ENCODE assay signal across 8 cellular contexts in genomic region chr1:1324524-1325287, GRCh38. TPM values are rescaled to one million over a fixed set of nuclear protein-coding genes. Genes with fewer than 3 reads are reported as not detected.
A peak's percentile ranks its signal among the peaks of the same experiment; 100 is the strongest.
DNase-seq lines count a peak whose midpoint lies in the region; ATAC-seq and TF ChIP-seq lines count a peak whose summit lies in the region.

TSS of gene CPTP (plus strand) at chr1:1324802. CDS start at chr1:1326911, 2,109 bp downstream.
TSS of gene INTS11 (minus strand) at chr1:1324660. CDS start at chr1:1324608, 52 bp downstream.

- peaks cover 4% of the 10 kb centered on the region for H4K20me1 ChIP-seq in mammary epithelial cell (ENCODE audit: insufficient read depth, low read length)

- in situ Hi-C loops in mammary epithelial cell (cut with MboI; ENCODE audit: low sequenced_read_pairs in 2 of 2) = no loop called here

- ATAC-seq in GM18519 (IDR thresholded peaks at IDR 0.05; ENCODE audit: low FRiP score, unreplicated experiment) (peak; percentile 62), HG03045 (IDR thresholded peaks at IDR 0.05; ENCODE audit: unreplicated experiment) (peak; percentile 64)

- no peaks in the 10 kb centered on the region for H3K36me3 Mint-ChIP-seq in immature natural killer cell

- peak within 1 kb of the TSS; percentile 78 for H2AFZ ChIP-seq in mammary epithelial cell (ENCODE audit: low read depth, low read length)

- 0% methylated on average over 12 of the region's 84 CpGs for WGBS in mammary epithelial cell (ENCODE audit: low coverage, missing lambda C conversion rate)

- peaks cover 1 to 4% (median 3%) of the 10 kb centered on the region in 3 donors for H3K27me3 Mint-ChIP-seq in immature natural killer cell (ENCODE audit: low read depth in 3 of 3)

- DNase-seq in 8988T = peak; percentile 81
- peak; percentile 87 for DNase-seq in NCI-H2227 treated with DMSO at 0.1 percent for 48 hours (lab: John Stamatoyannopoulos, UW)
- peak; percentile 86 for DNase-seq in mammary epithelial cell
- DNase-seq in immature natural killer cell = peak; percentile 95 to 96 (median 96)
- peak; percentile 59 for DNase-seq in smooth muscle cell of the brain vasculature (ENCODE audit: low read depth, low spot score)

- peak within 1 kb of the TSS; percentile 85 to 97 (median 92) for H3K4me3 Mint-ChIP-seq in immature natural killer cell

- CTCF ChIA-PET in mammary epithelial cell (lab: Charles Lee; ENCODE audit: low non-redundant PET) = no interaction called here

- H3K27me3 ChIP-seq in mammary epithelial cell (ENCODE audit: insufficient read depth, low read length) = no peaks in the 10 kb centered on the region

- intact Hi-C loops in mammary epithelial cell (cut with micrococcal nuclease) = loop anchor here (1.0 to 2.0 kb wide), 2 partner anchors 16 to 51 kb away; partner anchors contain the start of genes AURKAIP1 and PUSL1

- peaks cover 22% of the 10 kb centered on the region for H3K4me1 ChIP-seq in mammary epithelial cell (ENCODE audit: insufficient read depth, low read length)

- peak within 1 kb of the TSS; percentile 67 for H3K27ac ChIP-seq in mammary epithelial cell (ENCODE audit: insufficient read depth, low read depth, low read length)

- TF ChIP-seq CTCF in WI38 (IDR thresholded peaks at IDR 0.05; ENCODE audit: low read depth, low read length) = no peak
- no peak for TF ChIP-seq CTCF in mammary epithelial cell (conservative IDR thresholded peaks at IDR 0.05 in 1 of 2, IDR thresholded peaks at IDR 0.05 in 1 of 2; ENCODE audit: extremely low read depth in 1 of 2, insufficient read depth in 1 of 2, low read depth in 1 of 2, low read length in 2 of 2)

- H3K4me2 ChIP-seq in mammary epithelial cell (ENCODE audit: insufficient read depth, low read depth, low read length) = peak within 1 kb of the TSS; percentile 95

- peaks cover 69% of the 10 kb centered on the region for H3K79me2 ChIP-seq in mammary epithelial cell (ENCODE audit: insufficient read depth, low read length)

- H3K9ac ChIP-seq in mammary epithelial cell (ENCODE audit: insufficient read depth, low read length) = peak within 1 kb of the TSS; percentile 64

- peaks cover 5% of the 10 kb centered on the region for H3K36me3 ChIP-seq in mammary epithelial cell (ENCODE audit: insufficient read depth, low read length)

- BruUV-seq in mammary epithelial cell (replicated peaks; lab: Mats Ljungman, UMichigan) = TSS peak; percentile 46

- H3K4me1 Mint-ChIP-seq in immature natural killer cell = peaks cover 22 to 29% of the 10 kb centered on the region in 2 donors

- dilution Hi-C loops in mammary epithelial cell (cut with HindIII; ENCODE audit: low sequenced_read_pairs) = no loop called here

- H3K4me3 ChIP-seq in WI38 (ENCODE audit: low read depth, low read length) (peak within 1 kb of the TSS; percentile 83), mammary epithelial cell (replicated peaks in 1 of 3; ENCODE audit: insufficient read depth in 1 of 3, low read depth in 2 of 3, low read length in 3 of 3) (peak within 1 kb of the TSS; percentile 81 to 96 (median 92))

- peak within 1 kb of the TSS; percentile 76 to 94 (median 88) for H3K27ac Mint-ChIP-seq in immature natural killer cell

- no peaks in the 10 kb centered on the region for H3K9me3 Mint-ChIP-seq in immature natural killer cell

- H3K9me3 ChIP-seq in mammary epithelial cell (replicated peaks; ENCODE audit: insufficient read depth, low read length) = no peaks in the 10 kb centered on the region

RNA-seq across cellular contexts. Expression of gene CPTP, which starts in this region (rescaled TPM):
- 10 to 100 TPM; 12.0 to 25.0 TPM for total RNA-seq in mammary epithelial cell
- polyA plus RNA-seq in mammary epithelial cell (16.4 TPM), immature natural killer cell (10 to 100 TPM in 2 of 3 donors, 1 to 10 TPM in 1; 9.2 to 23.7 (median 10.5) TPM)
- polyA minus RNA-seq in mammary epithelial cell = 3.6 TPM

RNA-seq across cellular contexts. Expression of gene INTS11, which starts in this region (rescaled TPM):
- 100 to 1,000 TPM in 1 of 2 donors, 10 to 100 TPM in 1; 46.3 to 107 TPM for total RNA-seq in mammary epithelial cell
- polyA plus RNA-seq in mammary epithelial cell (109 TPM), immature natural killer cell (10 to 100 TPM; 62.1 to 68.8 (median 67.5) TPM)
- 162 TPM for polyA minus RNA-seq in mammary epithelial cell

Comparison
In these comparisons a context has a peak if more than half of its experiments do, and no peak if none do; other contexts are left out.
1. Peak in every context shown above with its lines: DNase-seq, ATAC-seq, H3K4me3 ChIP-seq and H3K27ac ChIP-seq.